Comparison of ENCODE assay signal across 1 cellular context in the genomic region with DNA sequence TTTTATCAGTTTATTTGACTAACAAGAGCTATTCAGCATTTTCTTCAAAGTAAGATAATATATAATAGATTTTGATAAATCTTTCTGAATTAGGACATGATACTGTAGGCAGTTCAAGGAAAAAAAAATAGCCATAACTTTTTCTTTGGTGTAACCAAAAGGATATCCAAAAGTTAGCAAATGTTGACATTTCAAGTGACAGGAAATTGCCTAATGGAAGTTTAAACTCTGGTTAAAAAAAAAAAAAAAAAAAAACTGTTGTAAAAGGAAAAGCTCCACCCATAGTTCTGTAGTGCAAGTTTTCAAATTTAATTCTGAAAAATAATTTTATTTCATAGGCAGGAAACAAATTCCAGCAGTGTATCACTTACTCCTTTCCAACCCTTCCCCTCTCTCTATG.
TF ChIP-seq lines count a peak whose summit lies in the region.

No MANE protein-coding gene starts in this region.

TF ChIP-seq in IMR-90, 13 proteins besides CTCF, POLR2A, EP300 and RAD21 (continued from another document):
- TF ChIP-seq ELK1 (IDR thresholded peaks at IDR 0.05; ENCODE audit: borderline replicate concordance, low read depth, low read length) (no peak), MXI1 (IDR thresholded peaks at IDR 0.05; ENCODE audit: borderline replicate concordance, low read depth, low read length) (no peak), RFX5 (IDR thresholded peaks at IDR 0.05; ENCODE audit: low read depth, low read length) (no peak)
